ENCODE assay signal across 1 cellular context in the genomic region with DNA sequence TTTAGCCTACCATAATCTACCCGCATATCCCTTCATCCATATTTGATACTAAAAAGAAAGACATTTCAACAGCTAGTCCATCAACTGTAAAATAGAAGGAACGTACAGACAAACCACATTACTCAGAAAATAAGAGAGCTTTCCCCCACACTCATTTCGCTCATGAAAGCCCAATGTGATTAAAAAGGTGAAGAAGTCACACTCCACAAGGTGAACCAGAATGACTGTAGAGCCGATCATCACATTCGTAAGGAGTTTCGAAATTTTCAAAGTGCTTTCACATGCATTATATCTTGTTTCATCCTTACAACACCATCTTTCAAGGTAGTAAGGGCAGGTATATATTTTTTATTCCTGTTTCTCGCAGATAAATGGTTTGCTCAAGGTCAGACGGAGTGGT.
TF ChIP-seq lines count a peak whose summit lies in the region.

No MANE protein-coding gene starts in this region.

TF ChIP-seq in GM12878, 131 proteins besides CTCF, POLR2A, EP300 and RAD21 (continued from another document):
- TF ChIP-seq GABPA (IDR thresholded peaks at IDR 0.05; ENCODE audit: low read depth) (peak; percentile 62; the same call in 1 of the 2 replicates), NFIC (IDR thresholded peaks at IDR 0.05; ENCODE audit: low read depth, low read length) (peak; percentile 80), ZBED1 (IDR thresholded peaks at IDR 0.05; ENCODE audit: borderline replicate concordance) (peak; percentile 47; the same call in 1 of the 2 replicates), CREM (IDR thresholded peaks at IDR 0.05; ENCODE audit: low read depth) (peak; percentile 41; the same call in 1 of the 2 replicates), MEF2A (IDR thresholded peaks at IDR 0.05; ENCODE audit: insufficient read depth, low read depth, low read length) (no peak), SMAD1 (IDR thresholded peaks at IDR 0.05; ENCODE audit: low read depth, partially characterized antibody) (no peak)
- TF ChIP-seq, protein P1, sequence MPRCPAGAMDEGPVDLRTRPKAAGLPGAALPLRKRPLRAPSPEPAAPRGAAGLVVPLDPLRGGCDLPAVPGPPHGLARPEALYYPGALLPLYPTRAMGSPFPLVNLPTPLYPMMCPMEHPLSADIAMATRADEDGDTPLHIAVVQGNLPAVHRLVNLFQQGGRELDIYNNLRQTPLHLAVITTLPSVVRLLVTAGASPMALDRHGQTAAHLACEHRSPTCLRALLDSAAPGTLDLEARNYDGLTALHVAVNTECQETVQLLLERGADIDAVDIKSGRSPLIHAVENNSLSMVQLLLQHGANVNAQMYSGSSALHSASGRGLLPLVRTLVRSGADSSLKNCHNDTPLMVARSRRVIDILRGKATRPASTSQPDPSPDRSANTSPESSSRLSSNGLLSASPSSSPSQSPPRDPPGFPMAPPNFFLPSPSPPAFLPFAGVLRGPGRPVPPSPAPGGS (IDR thresholded peaks at IDR 0.05; ENCODE audit: borderline replicate concordance, insufficient read depth, low read depth, low read length, poor library complexity, severe bottlenecking): peak; percentile 36
